8 cellular contexts compared by ENCODE assay signal in genomic region chr12:6689000-6689882, GRCh38. TPM values are rescaled to one million over a fixed set of nuclear protein-coding genes. Genes with fewer than 3 reads are reported as not detected.
DNase-seq lines count a peak whose midpoint lies in the region; ATAC-seq and TF ChIP-seq lines count a peak whose summit lies in the region.

Gene ZNF384 (minus strand): TSS chr12:6689375. CDS start chr12:6679520, 9,855 bp downstream.

- peaks cover 3 to 8% of the 10 kb centered on the region in 2 donors for H3K4me1 ChIP-seq in lung (ENCODE audit: control insufficient read depth in 2 of 2, insufficient read depth in 2 of 2, low read length in 2 of 2)

- CTCF ChIA-PET in activated CD8-positive, alpha-beta memory T cell treated with anti-CD3 and anti-CD28 coated beads for 36 hours (lab: Charles Lee): interaction anchor here (0.6 to 2.2 kb wide), 16 partner anchors 11 to 183 kb away, joined by 3 to 12 read pairs (median 3); partner anchors contain the start of genes COPS7A and PTMS

- peaks cover 0 to 4% of the 10 kb centered on the region in 2 donors for H3K36me3 ChIP-seq in lung (ENCODE audit: control insufficient read depth in 2 of 2, insufficient read depth in 2 of 2, low read length in 2 of 2)

- DNase-seq in CMK (ENCODE audit: low read depth) (peak; percentile 96), GM20000 (ENCODE audit: low spot score) (peak; percentile 97), HT-29 (ENCODE audit: low spot score) (peak; percentile 98), NOMO-1 (lab: John Stamatoyannopoulos, UW; ENCODE audit: unreplicated experiment in 2 of 2) (peak; percentile 98 to 99), lung (ENCODE audit: low spot score) (peak; percentile 99)
- peak; percentile 99 for DNase-seq in effector CD8-positive, alpha-beta T cell (lab: John Stamatoyannopoulos, UW)
- DNase-seq in stimulated activated CD4-positive, alpha-beta T cell treated with anti-CD3 and anti-CD28 coated beads, TNF-alpha, amount 100 ng/mL, for 4 hours (ENCODE audit: low read depth in 3 of 3): peak; percentile 79 to 91 (median 90)

- TF ChIP-seq CTCF in GM20000 (IDR thresholded peaks at IDR 0.05; ENCODE audit: extremely low read depth, missing control alignments) (no peak), lung (IDR thresholded peaks at IDR 0.05; ENCODE audit: control extremely low read depth, extremely low read depth) (peak; percentile 4)

- WGBS in lung, 2 donors: 0% methylated on average over 63 to 72 of the region's 72 CpGs

- peak within 1 kb of the TSS; percentile 92 to 98 for H3K27ac ChIP-seq in lung (ENCODE audit: low read depth in 1 of 2, low read length in 1 of 2)

- H3K27me3 ChIP-seq in lung (ENCODE audit: control insufficient read depth, insufficient read depth): no peaks in the 10 kb centered on the region

- H3K9me3 ChIP-seq in lung (ENCODE audit: control insufficient read depth in 2 of 2, insufficient read depth in 1 of 2, low read length in 1 of 2): no peaks in the 10 kb centered on the region

- POLR2A ChIA-PET in activated CD8-positive, alpha-beta memory T cell treated with anti-CD3 and anti-CD28 coated beads for 36 hours (lab: Charles Lee): interaction anchor here (0.6 to 2.3 kb wide), 27 partner anchors 10 to 287 kb away, joined by 3 to 52 read pairs (median 4); partner anchors contain the start of genes CDCA3, CHD4, COPS7A and GAPDH

- H3K4me3 ChIP-seq in lung: peak within 1 kb of the TSS; percentile 64

- ATAC-seq in lung (ENCODE audit: insufficient read depth, low FRiP score): peak; percentile 90

RNA-seq across cellular contexts. Expression of gene ZNF384, which starts in this region (rescaled TPM):
- total RNA-seq in HT-29 (2014; rRNA removed; shearing (Covaris generic)): 23.9 and 42.5 TPM in 2 replicates
- 10 to 100 TPM; 59.3 to 59.8 TPM for total RNA-seq in activated CD8-positive, alpha-beta memory T cell treated with anti-CD3 and anti-CD28 coated beads for 36 hours
- 10 to 100 TPM; 29.2 to 50.8 TPM for total RNA-seq in lung
- polyA plus RNA-seq in lung: 10 to 100 TPM; 29.0 to 34.4 TPM

Comparison
In these comparisons a context has a peak if more than half of its experiments do, and no peak if none do; other contexts are left out.
1. Peak in every context shown above with its lines: DNase-seq, ATAC-seq, H3K4me3 ChIP-seq and H3K27ac ChIP-seq.